Comparison of ENCODE assay signal across 16 cellular contexts in the genomic region with DNA sequence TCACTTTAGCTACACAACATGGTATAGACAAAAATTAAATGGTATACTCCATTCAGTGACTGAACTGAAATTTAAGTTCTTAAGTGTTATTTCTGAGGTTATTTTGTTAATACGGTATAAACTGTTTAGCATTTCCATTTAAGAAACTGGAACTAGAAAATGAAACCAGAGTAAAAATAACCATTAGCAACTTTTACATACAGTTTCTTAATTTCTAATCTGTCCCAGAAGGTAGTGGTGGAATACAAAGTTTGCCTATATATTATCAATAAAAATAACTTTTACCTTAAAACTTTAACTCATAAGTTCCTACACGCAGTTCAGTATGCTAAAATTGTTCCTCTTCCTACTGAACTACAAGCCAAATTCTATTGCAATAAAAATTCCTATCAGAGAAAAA. TPM values are rescaled to one million over a fixed set of nuclear protein-coding genes. Genes with fewer than 3 reads are reported as not detected.
DNase-seq lines count a peak whose midpoint lies in the region; ATAC-seq and TF ChIP-seq lines count a peak whose summit lies in the region.
"Had no signal": no experiment of that assay in that cellular context is flagged by ENCODE, and none has a peak within 500 bp of the region (broad histone marks: within the 10 kb centered on the region; RNA-seq: fewer than 3 reads in every experiment).

No MANE protein-coding gene starts in this region.

- intact Hi-C loops in CD4-positive, alpha-beta T cell (cut with DNase I, micrococcal nuclease), result no loop called here
- intact Hi-C loops in activated T-helper 1 cell treated with anti-CD3 and anti-CD28 coated beads, Interleukin-12 subunit alpha, Interleukin-12 subunit beta, Interleukin-2, Interleukin-4 antibody, amounts not matched to agents 30 ng/mL and 10 ng/mL and 1 ng/mL, durations not matched to agents 14 hours and 24 hours and 36 hours (cut with micrococcal nuclease), result no loop called here
- intact Hi-C loops in Right ventricle myocardium superior (cut with DNase I), result no loop called here

- TF ChIP-seq CTCF in CD4-positive, alpha-beta T cell (IDR thresholded peaks at IDR 0.05), result no peak

- no peak overlapping the region for H3K27ac ChIP-seq in CD4-positive, alpha-beta T cell (ENCODE audit: low read depth, low read length)
- H3K27ac ChIP-seq: lower lobe of right lung, ovary had no signal

- no peaks in the 10 kb centered on the region for H3K9me3 Mint-ChIP-seq in CD4-positive, alpha-beta T cell
- H3K9me3 Mint-ChIP-seq in activated T-helper 1 cell treated with anti-CD3 and anti-CD28 coated beads, Interleukin-12 subunit alpha, Interleukin-12 subunit beta, Interleukin-2, Interleukin-4 antibody, amounts not matched to agents 30 ng/mL and 10 ng/mL and 1 ng/mL, durations not matched to agents 14 hours and 24 hours and 36 hours, result no peaks in the 10 kb centered on the region
- H3K9me3 Mint-ChIP-seq: activated naive CD4-positive, alpha-beta T cell treated with anti-CD3 and anti-CD28 coated beads for 36 hours had no signal

- no peak for DNase-seq in CD4-positive, alpha-beta T cell
- no peak for DNase-seq in activated T-helper 1 cell treated with anti-CD3 and anti-CD28 coated beads, Interleukin-12 subunit alpha, Interleukin-12 subunit beta, Interleukin-2, Interleukin-4 antibody, amounts not matched to agents 30 ng/mL and 10 ng/mL and 1 ng/mL, durations not matched to agents 14 hours and 24 hours and 36 hours (ENCODE audit: low spot score)
- no peak for DNase-seq in cerebellar nuclear complex (lab: John Stamatoyannopoulos, UW)
- no peak for DNase-seq in retina
- DNase-seq in NCI-H345 treated with DMSO at 0.1 percent for 48 hours (lab: John Stamatoyannopoulos, UW; ENCODE audit: unreplicated experiment), result no peak
- no peak for DNase-seq in Right ventricle myocardium superior
- DNase-seq: activated CD4-positive, alpha-beta T cell treated with anti-CD3 and anti-CD28 coated beads, Interleukin-2, amount 50 U/mL, for 1 hour; activated naive CD4-positive, alpha-beta T cell treated with anti-CD3 and anti-CD28 coated beads for 36 hours; GDM1; lower lobe of right lung; MG63; NCI-H524 treated with DMSO at 0.1 percent for 48 hours; ovary had no signal

- peaks cover 44% of the 10 kb centered on the region for H3K36me3 Mint-ChIP-seq in CD4-positive, alpha-beta T cell (ENCODE audit: low read depth)
- peaks cover 26% of the 10 kb centered on the region for H3K36me3 Mint-ChIP-seq in activated T-helper 1 cell treated with anti-CD3 and anti-CD28 coated beads, Interleukin-12 subunit alpha, Interleukin-12 subunit beta, Interleukin-2, Interleukin-4 antibody, amounts not matched to agents 30 ng/mL and 10 ng/mL and 1 ng/mL, durations not matched to agents 14 hours and 24 hours and 36 hours (ENCODE audit: low read depth)

- CTCF ChIA-PET in CD4-positive, alpha-beta T cell (lab: Charles Lee), result interaction anchor here (1.5 to 1.6 kb wide), 2 partner anchors 10 to 17 kb away, joined by 4 read pairs; partner anchors contain the start of gene GOLPH3

- no peaks in the 10 kb centered on the region for H3K27me3 Mint-ChIP-seq in CD4-positive, alpha-beta T cell
- no peaks in the 10 kb centered on the region for H3K27me3 Mint-ChIP-seq in activated T-helper 1 cell treated with anti-CD3 and anti-CD28 coated beads, Interleukin-12 subunit alpha, Interleukin-12 subunit beta, Interleukin-2, Interleukin-4 antibody, amounts not matched to agents 30 ng/mL and 10 ng/mL and 1 ng/mL, durations not matched to agents 14 hours and 24 hours and 36 hours (ENCODE audit: insufficient read depth)

- ATAC-seq in CD4-positive, alpha-beta T cell (ENCODE audit: poor library complexity), result no peak
- ATAC-seq in GM19043 (IDR thresholded peaks at IDR 0.05; ENCODE audit: low read depth, unreplicated experiment), result peak; percentile 54
- peak; percentile 44 for ATAC-seq in HG03066 (IDR thresholded peaks at IDR 0.05; ENCODE audit: low read depth, unreplicated experiment)
- ATAC-seq in Right ventricle myocardium superior (ENCODE audit: poor library complexity), result no peak
- ATAC-seq: heart left ventricle, lower lobe of right lung had no signal

- H3K27ac Mint-ChIP-seq in CD4-positive, alpha-beta T cell, result peak overlapping the region; percentile 54
- peak overlapping the region; percentile 31 for H3K27ac Mint-ChIP-seq in activated T-helper 1 cell treated with anti-CD3 and anti-CD28 coated beads, Interleukin-12 subunit alpha, Interleukin-12 subunit beta, Interleukin-2, Interleukin-4 antibody, amounts not matched to agents 30 ng/mL and 10 ng/mL and 1 ng/mL, durations not matched to agents 14 hours and 24 hours and 36 hours
- H3K27ac Mint-ChIP-seq: activated naive CD4-positive, alpha-beta T cell treated with anti-CD3 and anti-CD28 coated beads for 36 hours had no signal

- H3K4me1 Mint-ChIP-seq in CD4-positive, alpha-beta T cell (ENCODE audit: low read depth), result peaks cover 41% of the 10 kb centered on the region
- H3K4me1 Mint-ChIP-seq in activated T-helper 1 cell treated with anti-CD3 and anti-CD28 coated beads, Interleukin-12 subunit alpha, Interleukin-12 subunit beta, Interleukin-2, Interleukin-4 antibody, amounts not matched to agents 30 ng/mL and 10 ng/mL and 1 ng/mL, durations not matched to agents 14 hours and 24 hours and 36 hours (ENCODE audit: low read depth), result peaks cover 18% of the 10 kb centered on the region

- no peaks in the 10 kb centered on the region for H3K9me3 ChIP-seq in CD4-positive, alpha-beta T cell (ENCODE audit: control insufficient read depth, low read length)
- H3K9me3 ChIP-seq: heart left ventricle, lower lobe of right lung, MG63, ovary had no signal

- POLR2A ChIA-PET in CD4-positive, alpha-beta T cell (lab: Charles Lee), result interaction anchor here (1.7 kb wide), 1 partner anchor 9 kb away, joined by 8 read pairs; no protein-coding TSS in a partner anchor

- H3K27me3 ChIP-seq in CD4-positive, alpha-beta T cell (ENCODE audit: control insufficient read depth, insufficient read depth, low read length), result no peaks in the 10 kb centered on the region
- H3K27me3 ChIP-seq: heart left ventricle, MG63, ovary had no signal

- H3K4me3 Mint-ChIP-seq in CD4-positive, alpha-beta T cell, result no peak overlapping the region
- H3K4me3 Mint-ChIP-seq in activated T-helper 1 cell treated with anti-CD3 and anti-CD28 coated beads, Interleukin-12 subunit alpha, Interleukin-12 subunit beta, Interleukin-2, Interleukin-4 antibody, amounts not matched to agents 30 ng/mL and 10 ng/mL and 1 ng/mL, durations not matched to agents 14 hours and 24 hours and 36 hours, result no peak overlapping the region
- H3K4me3 Mint-ChIP-seq: activated naive CD4-positive, alpha-beta T cell treated with anti-CD3 and anti-CD28 coated beads for 36 hours had no signal

RNA-seq across cellular contexts. Expression of gene GOLPH3, which starts 10.3 kb away (rescaled TPM):
- 10 to 100 TPM; 52.0 to 55.4 TPM for total RNA-seq in CD4-positive, alpha-beta T cell
- total RNA-seq in activated T-helper 1 cell treated with anti-CD3 and anti-CD28 coated beads, Interleukin-12 subunit alpha, Interleukin-12 subunit beta, Interleukin-2, Interleukin-4 antibody, amounts not matched to agents 30 ng/mL and 10 ng/mL and 1 ng/mL, durations not matched to agents 14 hours and 24 hours and 36 hours, result 85.1 and 91.3 TPM in 2 replicates
- 35.9 TPM for total RNA-seq in Right ventricle myocardium superior

Comparison
In these comparisons a context has a peak if more than half of its experiments do, and no peak if none do; other contexts are left out.
1. ATAC-seq: peak in GM19043 (single experiment) and HG03066 (single experiment); none in CD4-positive, alpha-beta T cell (single experiment) and Right ventricle myocardium superior (single experiment).